In the genomic region with DNA sequence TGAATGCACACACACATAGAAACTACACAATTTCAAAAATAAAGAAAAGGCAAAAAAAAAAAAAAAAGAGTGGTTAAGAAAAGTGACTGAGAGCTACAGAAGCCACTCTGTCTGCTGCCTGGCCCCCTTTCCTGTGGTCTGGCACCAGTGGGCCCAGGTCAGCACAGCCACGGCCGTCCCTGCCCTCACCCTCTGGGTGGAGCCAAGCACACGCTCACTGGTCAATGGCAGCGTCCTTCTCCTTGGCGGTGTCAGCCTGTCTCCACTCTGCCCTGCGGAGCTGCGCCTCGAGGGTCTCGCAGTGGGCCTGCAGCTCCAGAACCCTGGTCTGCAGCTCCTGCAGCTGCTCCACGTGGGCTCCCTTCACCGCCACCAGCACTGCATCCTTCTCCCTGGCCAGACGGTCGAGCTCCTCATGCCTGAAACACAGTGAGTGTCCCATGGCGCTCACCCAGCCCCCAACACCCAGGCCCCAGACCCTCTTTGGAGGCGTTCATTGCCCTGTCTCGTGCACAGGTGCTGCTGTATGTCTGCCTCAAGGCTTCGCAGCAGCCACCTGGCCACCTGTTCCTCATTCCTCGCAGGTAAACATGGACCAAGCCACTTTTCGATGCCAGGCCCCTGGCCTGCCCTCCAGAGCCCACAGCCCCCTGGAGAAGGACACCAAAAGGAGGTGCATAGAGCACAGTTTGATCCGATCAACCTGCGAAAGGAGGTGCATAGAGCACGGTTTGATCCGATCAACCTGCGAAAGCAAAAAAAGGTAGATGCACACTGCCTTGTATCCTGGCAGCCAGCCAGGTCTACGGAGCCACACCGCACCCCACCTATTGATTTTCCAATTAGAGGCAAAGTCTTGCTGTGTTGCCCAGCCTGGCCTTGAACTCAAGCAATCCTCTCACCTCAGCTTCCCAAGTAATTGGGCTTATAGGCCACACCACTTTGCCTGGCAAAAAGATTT, we compare ENCODE assay signal across 1 cellular context.
TF ChIP-seq lines count a peak whose summit lies in the region.

No MANE protein-coding gene starts in this region.

TF ChIP-seq in HepG2, 621 proteins besides CTCF, POLR2A, EP300 and RAD21 (continued from another document and continues in another):
- TF ChIP-seq, protein P1, sequence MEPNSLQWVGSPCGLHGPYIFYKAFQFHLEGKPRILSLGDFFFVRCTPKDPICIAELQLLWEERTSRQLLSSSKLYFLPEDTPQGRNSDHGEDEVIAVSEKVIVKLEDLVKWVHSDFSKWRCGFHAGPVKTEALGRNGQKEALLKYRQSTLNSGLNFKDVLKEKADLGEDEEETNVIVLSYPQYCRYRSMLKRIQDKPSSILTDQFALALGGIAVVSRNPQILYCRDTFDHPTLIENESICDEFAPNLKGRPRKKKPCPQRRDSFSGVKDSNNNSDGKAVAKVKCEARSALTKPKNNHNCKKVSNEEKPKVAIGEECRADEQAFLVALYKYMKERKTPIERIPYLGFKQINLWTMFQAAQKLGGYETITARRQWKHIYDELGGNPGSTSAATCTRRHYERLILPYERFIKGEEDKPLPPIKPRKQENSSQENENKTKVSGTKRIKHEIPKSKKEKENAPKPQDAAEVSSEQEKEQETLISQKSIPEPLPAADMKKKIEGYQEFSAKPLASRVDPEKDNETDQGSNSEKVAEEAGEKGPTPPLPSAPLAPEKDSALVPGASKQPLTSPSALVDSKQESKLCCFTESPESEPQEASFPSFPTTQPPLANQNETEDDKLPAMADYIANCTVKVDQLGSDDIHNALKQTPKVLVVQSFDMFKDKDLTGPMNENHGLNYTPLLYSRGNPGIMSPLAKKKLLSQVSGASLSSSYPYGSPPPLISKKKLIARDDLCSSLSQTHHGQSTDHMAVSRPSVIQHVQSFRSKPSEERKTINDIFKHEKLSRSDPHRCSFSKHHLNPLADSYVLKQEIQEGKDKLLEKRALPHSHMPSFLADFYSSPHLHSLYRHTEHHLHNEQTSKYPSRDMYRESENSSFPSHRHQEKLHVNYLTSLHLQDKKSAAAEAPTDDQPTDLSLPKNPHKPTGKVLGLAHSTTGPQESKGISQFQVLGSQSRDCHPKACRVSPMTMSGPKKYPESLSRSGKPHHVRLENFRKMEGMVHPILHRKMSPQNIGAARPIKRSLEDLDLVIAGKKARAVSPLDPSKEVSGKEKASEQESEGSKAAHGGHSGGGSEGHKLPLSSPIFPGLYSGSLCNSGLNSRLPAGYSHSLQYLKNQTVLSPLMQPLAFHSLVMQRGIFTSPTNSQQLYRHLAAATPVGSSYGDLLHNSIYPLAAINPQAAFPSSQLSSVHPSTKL (CRISPR knock-in tag; IDR thresholded peaks at IDR 0.05), result no peak
- TF ChIP-seq MEF2D (CRISPR knock-in tag; IDR thresholded peaks at IDR 0.05) (no peak), HDAC1 (CRISPR knock-in tag; IDR thresholded peaks at IDR 0.05) (peak; percentile 27; the same call in 1 of the 2 replicates), ZNF121 (CRISPR knock-in tag; IDR thresholded peaks at IDR 0.05) (peak; percentile 83), ZNF33A (CRISPR knock-in tag; IDR thresholded peaks at IDR 0.05; ENCODE audit: borderline replicate concordance) (0 out of 2 replicates have a peak, but pooled peaks have one; percentile 54), ZSCAN22 (CRISPR knock-in tag; IDR thresholded peaks at IDR 0.05) (no peak), YEATS2 (CRISPR knock-in tag; IDR thresholded peaks at IDR 0.05; ENCODE audit: borderline replicate concordance) (no peak), MBNL3 (CRISPR knock-in tag; conservative IDR thresholded peaks at IDR 0.05) (no peak), MBD4 (IDR thresholded peaks at IDR 0.05; ENCODE audit: borderline replicate concordance, low read length) (no peak), ZFYVE20 (CRISPR knock-in tag; IDR thresholded peaks at IDR 0.05; ENCODE audit: borderline replicate concordance, low read depth) (no peak), KAT7 (CRISPR knock-in tag; IDR thresholded peaks at IDR 0.05; ENCODE audit: borderline replicate concordance) (no peak), ZNF432 (CRISPR knock-in tag; IDR thresholded peaks at IDR 0.05; ENCODE audit: borderline replicate concordance) (no peak), NAIF1 (CRISPR knock-in tag; IDR thresholded peaks at IDR 0.05; ENCODE audit: borderline replicate concordance) (no peak), SUZ12 (IDR thresholded peaks at IDR 0.05; ENCODE audit: low read depth, low read length) (no peak), FOXK1 (CRISPR knock-in tag; IDR thresholded peaks at IDR 0.05; ENCODE audit: borderline replicate concordance, low read depth) (no peak), ZNF782 (CRISPR knock-in tag; IDR thresholded peaks at IDR 0.05; ENCODE audit: borderline replicate concordance) (no peak), ZNF549 (CRISPR knock-in tag; IDR thresholded peaks at IDR 0.05) (no peak), ZKSCAN5 (CRISPR knock-in tag; IDR thresholded peaks at IDR 0.05) (no peak), THAP11 (CRISPR knock-in tag; IDR thresholded peaks at IDR 0.05) (no peak), POGZ (CRISPR knock-in tag; IDR thresholded peaks at IDR 0.05) (no peak), SATB2 (CRISPR knock-in tag; IDR thresholded peaks at IDR 0.05) (no peak), ZNF563 (CRISPR knock-in tag; IDR thresholded peaks at IDR 0.05) (no peak), MTF1 (CRISPR knock-in tag; IDR thresholded peaks at IDR 0.05) (no peak), ONECUT2 (CRISPR knock-in tag; IDR thresholded peaks at IDR 0.05) (peak; percentile 94), ZNF335 (CRISPR knock-in tag; IDR thresholded peaks at IDR 0.05) (no peak), BRD4 (CRISPR knock-in tag; IDR thresholded peaks at IDR 0.05) (no peak), ZNF891 (CRISPR knock-in tag; IDR thresholded peaks at IDR 0.05) (no peak), ZNF205 (CRISPR knock-in tag; IDR thresholded peaks at IDR 0.05) (no peak), ZBTB21 (CRISPR knock-in tag; IDR thresholded peaks at IDR 0.05) (no peak), ZMYM3 (CRISPR knock-in tag; IDR thresholded peaks at IDR 0.05) (peak; percentile 72; the same call in 1 of the 2 replicates), ATF7 (IDR thresholded peaks at IDR 0.05) (no peak), ATF7 (CRISPR knock-in tag; IDR thresholded peaks at IDR 0.05) (no peak)
- TF ChIP-seq, protein P2, sequence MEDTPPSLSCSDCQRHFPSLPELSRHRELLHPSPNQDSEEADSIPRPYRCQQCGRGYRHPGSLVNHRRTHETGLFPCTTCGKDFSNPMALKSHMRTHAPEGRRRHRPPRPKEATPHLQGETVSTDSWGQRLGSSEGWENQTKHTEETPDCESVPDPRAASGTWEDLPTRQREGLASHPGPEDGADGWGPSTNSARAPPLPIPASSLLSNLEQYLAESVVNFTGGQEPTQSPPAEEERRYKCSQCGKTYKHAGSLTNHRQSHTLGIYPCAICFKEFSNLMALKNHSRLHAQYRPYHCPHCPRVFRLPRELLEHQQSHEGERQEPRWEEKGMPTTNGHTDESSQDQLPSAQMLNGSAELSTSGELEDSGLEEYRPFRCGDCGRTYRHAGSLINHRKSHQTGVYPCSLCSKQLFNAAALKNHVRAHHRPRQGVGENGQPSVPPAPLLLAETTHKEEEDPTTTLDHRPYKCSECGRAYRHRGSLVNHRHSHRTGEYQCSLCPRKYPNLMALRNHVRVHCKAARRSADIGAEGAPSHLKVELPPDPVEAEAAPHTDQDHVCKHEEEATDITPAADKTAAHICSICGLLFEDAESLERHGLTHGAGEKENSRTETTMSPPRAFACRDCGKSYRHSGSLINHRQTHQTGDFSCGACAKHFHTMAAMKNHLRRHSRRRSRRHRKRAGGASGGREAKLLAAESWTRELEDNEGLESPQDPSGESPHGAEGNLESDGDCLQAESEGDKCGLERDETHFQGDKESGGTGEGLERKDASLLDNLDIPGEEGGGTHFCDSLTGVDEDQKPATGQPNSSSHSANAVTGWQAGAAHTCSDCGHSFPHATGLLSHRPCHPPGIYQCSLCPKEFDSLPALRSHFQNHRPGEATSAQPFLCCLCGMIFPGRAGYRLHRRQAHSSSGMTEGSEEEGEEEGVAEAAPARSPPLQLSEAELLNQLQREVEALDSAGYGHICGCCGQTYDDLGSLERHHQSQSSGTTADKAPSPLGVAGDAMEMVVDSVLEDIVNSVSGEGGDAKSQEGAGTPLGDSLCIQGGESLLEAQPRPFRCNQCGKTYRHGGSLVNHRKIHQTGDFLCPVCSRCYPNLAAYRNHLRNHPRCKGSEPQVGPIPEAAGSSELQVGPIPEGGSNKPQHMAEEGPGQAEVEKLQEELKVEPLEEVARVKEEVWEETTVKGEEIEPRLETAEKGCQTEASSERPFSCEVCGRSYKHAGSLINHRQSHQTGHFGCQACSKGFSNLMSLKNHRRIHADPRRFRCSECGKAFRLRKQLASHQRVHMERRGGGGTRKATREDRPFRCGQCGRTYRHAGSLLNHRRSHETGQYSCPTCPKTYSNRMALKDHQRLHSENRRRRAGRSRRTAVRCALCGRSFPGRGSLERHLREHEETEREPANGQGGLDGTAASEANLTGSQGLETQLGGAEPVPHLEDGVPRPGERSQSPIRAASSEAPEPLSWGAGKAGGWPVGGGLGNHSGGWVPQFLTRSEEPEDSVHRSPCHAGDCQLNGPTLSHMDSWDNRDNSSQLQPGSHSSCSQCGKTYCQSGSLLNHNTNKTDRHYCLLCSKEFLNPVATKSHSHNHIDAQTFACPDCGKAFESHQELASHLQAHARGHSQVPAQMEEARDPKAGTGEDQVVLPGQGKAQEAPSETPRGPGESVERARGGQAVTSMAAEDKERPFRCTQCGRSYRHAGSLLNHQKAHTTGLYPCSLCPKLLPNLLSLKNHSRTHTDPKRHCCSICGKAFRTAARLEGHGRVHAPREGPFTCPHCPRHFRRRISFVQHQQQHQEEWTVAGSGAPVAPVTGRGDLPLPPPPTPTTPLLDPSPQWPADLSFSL (CRISPR knock-in tag; IDR thresholded peaks at IDR 0.05), result no peak
- TF ChIP-seq, protein P3, sequence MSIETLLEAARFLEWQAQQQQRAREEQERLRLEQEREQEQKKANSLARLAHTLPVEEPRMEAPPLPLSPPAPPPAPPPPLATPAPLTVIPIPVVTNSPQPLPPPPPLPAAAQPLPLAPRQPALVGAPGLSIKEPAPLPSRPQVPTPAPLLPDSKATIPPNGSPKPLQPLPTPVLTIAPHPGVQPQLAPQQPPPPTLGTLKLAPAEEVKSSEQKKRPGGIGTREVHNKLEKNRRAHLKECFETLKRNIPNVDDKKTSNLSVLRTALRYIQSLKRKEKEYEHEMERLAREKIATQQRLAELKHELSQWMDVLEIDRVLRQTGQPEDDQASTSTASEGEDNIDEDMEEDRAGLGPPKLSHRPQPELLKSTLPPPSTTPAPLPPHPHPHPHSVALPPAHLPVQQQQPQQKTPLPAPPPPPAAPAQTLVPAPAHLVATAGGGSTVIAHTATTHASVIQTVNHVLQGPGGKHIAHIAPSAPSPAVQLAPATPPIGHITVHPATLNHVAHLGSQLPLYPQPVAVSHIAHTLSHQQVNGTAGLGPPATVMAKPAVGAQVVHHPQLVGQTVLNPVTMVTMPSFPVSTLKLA (IDR thresholded peaks at IDR 0.05), result no peak
- TF ChIP-seq, protein P4, sequence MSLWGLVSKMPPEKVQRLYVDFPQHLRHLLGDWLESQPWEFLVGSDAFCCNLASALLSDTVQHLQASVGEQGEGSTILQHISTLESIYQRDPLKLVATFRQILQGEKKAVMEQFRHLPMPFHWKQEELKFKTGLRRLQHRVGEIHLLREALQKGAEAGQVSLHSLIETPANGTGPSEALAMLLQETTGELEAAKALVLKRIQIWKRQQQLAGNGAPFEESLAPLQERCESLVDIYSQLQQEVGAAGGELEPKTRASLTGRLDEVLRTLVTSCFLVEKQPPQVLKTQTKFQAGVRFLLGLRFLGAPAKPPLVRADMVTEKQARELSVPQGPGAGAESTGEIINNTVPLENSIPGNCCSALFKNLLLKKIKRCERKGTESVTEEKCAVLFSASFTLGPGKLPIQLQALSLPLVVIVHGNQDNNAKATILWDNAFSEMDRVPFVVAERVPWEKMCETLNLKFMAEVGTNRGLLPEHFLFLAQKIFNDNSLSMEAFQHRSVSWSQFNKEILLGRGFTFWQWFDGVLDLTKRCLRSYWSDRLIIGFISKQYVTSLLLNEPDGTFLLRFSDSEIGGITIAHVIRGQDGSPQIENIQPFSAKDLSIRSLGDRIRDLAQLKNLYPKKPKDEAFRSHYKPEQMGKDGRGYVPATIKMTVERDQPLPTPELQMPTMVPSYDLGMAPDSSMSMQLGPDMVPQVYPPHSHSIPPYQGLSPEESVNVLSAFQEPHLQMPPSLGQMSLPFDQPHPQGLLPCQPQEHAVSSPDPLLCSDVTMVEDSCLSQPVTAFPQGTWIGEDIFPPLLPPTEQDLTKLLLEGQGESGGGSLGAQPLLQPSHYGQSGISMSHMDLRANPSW (CRISPR knock-in tag; IDR thresholded peaks at IDR 0.05; ENCODE audit: borderline replicate concordance), result no peak
- TF ChIP-seq, protein P5, sequence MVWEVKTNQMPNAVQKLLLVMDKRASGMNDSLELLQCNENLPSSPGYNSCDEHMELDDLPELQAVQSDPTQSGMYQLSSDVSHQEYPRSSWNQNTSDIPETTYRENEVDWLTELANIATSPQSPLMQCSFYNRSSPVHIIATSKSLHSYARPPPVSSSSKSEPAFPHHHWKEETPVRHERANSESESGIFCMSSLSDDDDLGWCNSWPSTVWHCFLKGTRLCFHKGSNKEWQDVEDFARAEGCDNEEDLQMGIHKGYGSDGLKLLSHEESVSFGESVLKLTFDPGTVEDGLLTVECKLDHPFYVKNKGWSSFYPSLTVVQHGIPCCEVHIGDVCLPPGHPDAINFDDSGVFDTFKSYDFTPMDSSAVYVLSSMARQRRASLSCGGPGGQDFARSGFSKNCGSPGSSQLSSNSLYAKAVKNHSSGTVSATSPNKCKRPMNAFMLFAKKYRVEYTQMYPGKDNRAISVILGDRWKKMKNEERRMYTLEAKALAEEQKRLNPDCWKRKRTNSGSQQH (CRISPR knock-in tag; IDR thresholded peaks at IDR 0.05; ENCODE audit: low read depth), result no peak
- TF ChIP-seq, protein P6, sequence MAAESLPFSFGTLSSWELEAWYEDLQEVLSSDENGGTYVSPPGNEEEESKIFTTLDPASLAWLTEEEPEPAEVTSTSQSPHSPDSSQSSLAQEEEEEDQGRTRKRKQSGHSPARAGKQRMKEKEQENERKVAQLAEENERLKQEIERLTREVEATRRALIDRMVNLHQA (CRISPR knock-in tag; IDR thresholded peaks at IDR 0.05), result no peak
- TF ChIP-seq, protein P7, sequence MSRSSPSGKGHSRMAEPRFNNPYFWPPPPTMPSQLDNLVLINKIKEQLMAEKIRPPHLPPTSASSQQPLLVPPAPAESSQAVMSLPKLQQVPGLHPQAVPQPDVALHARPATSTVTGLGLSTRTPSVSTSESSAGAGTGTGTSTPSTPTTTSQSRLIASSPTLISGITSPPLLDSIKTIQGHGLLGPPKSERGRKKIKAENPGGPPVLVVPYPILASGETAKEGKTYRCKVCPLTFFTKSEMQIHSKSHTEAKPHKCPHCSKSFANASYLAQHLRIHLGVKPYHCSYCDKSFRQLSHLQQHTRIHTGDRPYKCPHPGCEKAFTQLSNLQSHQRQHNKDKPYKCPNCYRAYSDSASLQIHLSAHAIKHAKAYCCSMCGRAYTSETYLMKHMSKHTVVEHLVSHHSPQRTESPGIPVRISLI (CRISPR knock-in tag; IDR thresholded peaks at IDR 0.05; ENCODE audit: borderline replicate concordance), result 0 out of 2 replicates have a peak, but pooled peaks have one; percentile 13
